In genomic region chr12:40315375-40315774, GRCh38 we compare ENCODE assay signal across 21 cellular contexts.
"Had no signal": no experiment of that assay in that cellular context is flagged by ENCODE, and none has a peak within 500 bp of the region (broad histone marks: within the 10 kb centered on the region; RNA-seq: fewer than 3 reads in every experiment).

No MANE protein-coding gene starts in this region.

- DNase-seq: cortex of kidney; effector memory CD8-positive, alpha-beta T cell; left ventricle myocardium superior; lower lobe of right lung; naive thymus-derived CD8-positive, alpha-beta T cell; nephron progenitor cell; nucleus accumbens; spleen; stimulated activated CD4-positive, alpha-beta T cell treated with anti-CD3 and anti-CD28 coated beads, Interleukin-2, amount 100 ng/mL, for 48 hours; stimulated activated naive CD4-positive, alpha-beta T cell; stimulated activated naive CD8-positive, alpha-beta T cell treated with anti-CD3 and anti-CD28 coated beads, Interleukin-15, amount 100 ng/mL, for 72 hours; transverse colon; upper lobe of right lung had no signal

- H3K27me3 ChIP-seq: right atrium auricular region, spleen, suprapubic skin, transverse colon, upper lobe of right lung, vagina had no signal

- ATAC-seq: effector memory CD8-positive, alpha-beta T cell; left ventricle myocardium superior; lower lobe of right lung; naive thymus-derived CD8-positive, alpha-beta T cell; stimulated activated naive CD8-positive, alpha-beta T cell treated with anti-CD3 and anti-CD28 coated beads, Interleukin-15, amount 100 ng/mL, for 72 hours; upper lobe of right lung had no signal

- H3K4me1 ChIP-seq: lower lobe of right lung, prostate gland, right atrium auricular region, transverse colon, upper lobe of right lung, vagina had no signal

- H3K4me3 ChIP-seq: lower lobe of right lung, prostate gland, right atrium auricular region, skin epidermis, spleen, suprapubic skin, transverse colon, upper lobe of right lung, vagina had no signal

- H3K27ac ChIP-seq: lower lobe of right lung, prostate gland, right atrium auricular region, skin epidermis, suprapubic skin, transverse colon, upper lobe of right lung, vagina had no signal

- H3K36me3 ChIP-seq: prostate gland, right atrium auricular region, transverse colon had no signal

- H3K9me3 ChIP-seq: lower lobe of right lung, prostate gland, right atrium auricular region, spleen, suprapubic skin, transverse colon, upper lobe of right lung, vagina had no signal

- FAIRE-seq: endometrium, frontal cortex, keratinocyte had no signal
